ENCODE assay signal across 26 cellular contexts in genomic region chr15:34470091-34470490, GRCh38. TPM values are rescaled to one million over a fixed set of nuclear protein-coding genes. Genes with fewer than 3 reads are reported as not detected.
A peak's percentile ranks its signal among the peaks of the same experiment; 100 is the strongest.
DNase-seq lines count a peak whose midpoint lies in the region; ATAC-seq, FAIRE-seq and TF ChIP-seq lines count a peak whose summit lies in the region.
"Had no signal": no experiment of that assay in that cellular context is flagged by ENCODE, and none has a peak within 500 bp of the region (broad histone marks: within the 10 kb centered on the region; RNA-seq: fewer than 3 reads in every experiment).

No MANE protein-coding gene starts in this region.

- TF ChIP-seq CTCF in HepG2 (CRISPR knock-in tag; IDR thresholded peaks at IDR 0.05): no peak
- TF ChIP-seq CTCF in right lobe of liver (IDR thresholded peaks at IDR 0.05): no peak

- TF ChIP-seq EP300 in HepG2 (IDR thresholded peaks at IDR 0.05; ENCODE audit: low read depth in 2 of 2, low read length in 2 of 2) (no peak), HepG2 (CRISPR knock-in tag; IDR thresholded peaks at IDR 0.05; ENCODE audit: borderline replicate concordance) (no peak)

- no peak overlapping the region for H3K4me3 Mint-ChIP-seq in activated CD4-positive, alpha-beta T cell treated with anti-CD3 and anti-CD28 coated beads for 36 hours
- H3K4me3 Mint-ChIP-seq in T-helper 17 cell: no peak overlapping the region
- H3K4me3 Mint-ChIP-seq: B cell, CD14-positive monocyte had no signal

- no peak overlapping the region for H3K27ac Mint-ChIP-seq in activated CD4-positive, alpha-beta T cell treated with anti-CD3 and anti-CD28 coated beads for 36 hours
- H3K27ac Mint-ChIP-seq in T-helper 17 cell: no peak overlapping the region
- H3K27ac Mint-ChIP-seq: B cell, CD14-positive monocyte had no signal

- WGBS in HepG2 (ENCODE audit: low lambda C conversion rate): 72% methylated on average over 3 of the region's 3 CpGs
- 84% methylated on average over 3 of the region's 3 CpGs for WGBS in right lobe of liver (ENCODE audit: insufficient coverage, low coverage, low lambda C conversion rate, missing lambda C conversion rate)

- intact Hi-C loops in activated CD4-positive, alpha-beta T cell treated with anti-CD3 and anti-CD28 coated beads for 36 hours (cut with DNase I, micrococcal nuclease): no loop called here
- intact Hi-C loops in HepG2 (cut with micrococcal nuclease; ENCODE audit: unreplicated experiment): no loop called here
- intact Hi-C loops in right lobe of liver (cut with DNase I): no loop called here

- POLR2A ChIA-PET in activated CD4-positive, alpha-beta T cell treated with anti-CD3 and anti-CD28 coated beads for 36 hours (lab: Charles Lee): no interaction called here
- POLR2A ChIA-PET in HepG2 (lab: Yijun Ruan, JAX): no interaction called here

- no peaks in the 10 kb centered on the region for H3K36me3 ChIP-seq in HepG2 (replicated peaks in 1 of 2; ENCODE audit: control insufficient read depth in 1 of 2, insufficient read depth in 2 of 2, low read length in 2 of 2)
- H3K36me3 ChIP-seq in right lobe of liver: no peaks in the 10 kb centered on the region

- CTCF ChIA-PET in activated CD4-positive, alpha-beta T cell treated with anti-CD3 and anti-CD28 coated beads for 36 hours (lab: Charles Lee): no interaction called here
- CTCF ChIA-PET in HepG2 (lab: Yijun Ruan, JAX; ENCODE audit: low intra/inter-chr PET ratio, low total read pairs): no interaction called here

- peaks cover 2% of the 10 kb centered on the region for H3K4me1 Mint-ChIP-seq in activated CD4-positive, alpha-beta T cell treated with anti-CD3 and anti-CD28 coated beads for 36 hours
- H3K4me1 Mint-ChIP-seq in T-helper 17 cell: peaks cover 3% of the 10 kb centered on the region
- H3K4me1 Mint-ChIP-seq: B cell, CD14-positive monocyte had no signal

- no peaks in the 10 kb centered on the region for H4K20me1 ChIP-seq in HepG2 (ENCODE audit: insufficient read depth, low read length)

- in situ Hi-C loops in HepG2 (cut with HindIII; ENCODE audit: extremely low pct_ligation_motif_present, low pct_unique_long_range_greater_than_20kb): no loop called here

- H3K4me1 ChIP-seq in HepG2 (ENCODE audit: insufficient read depth, low read length) (peaks cover 18% of the 10 kb centered on the region), right lobe of liver (no peaks in the 10 kb centered on the region)

- peak; percentile 43 for FAIRE-seq in HepG2 (lab: Jason Lieb, UNC)
- FAIRE-seq in urothelium cell line (lab: Jason Lieb, UNC): no peak
- FAIRE-seq: GM19239, H1, K562 had no signal

- no peak for DNase-seq in activated CD4-positive, alpha-beta T cell treated with anti-CD3 and anti-CD28 coated beads for 36 hours
- no peak for DNase-seq in activated CD4-positive, alpha-beta T cell treated with anti-CD3 and anti-CD28 coated beads, Interleukin-2, amount 50 U/mL, for 48 hours
- DNase-seq in HepG2 (ENCODE audit: low spot score) (no peak), right lobe of liver (no peak), myocyte (ENCODE audit: low read depth) (peak; percentile 5), urothelium cell line (ENCODE audit: low spot score) (peak; percentile 3), NAMALWA (ENCODE audit: low spot score) (no peak), T-helper 17 cell (no peak)
- DNase-seq: 8988T; DMS53; GDM1; MV-4-11; NCI-H1694; NCI-H2081; NCI-H2171; NCI-H345; NCI-H524; NCI-H774; NK-92 treated with Interleukin-12 subunit alpha and Interleukin-12 subunit beta, amount 100 ng/mL, for 24 hours; SHP77 treated with DMSO at 0.1 percent for 48 hours had no signal

- no TSS peak for BruUV-seq in HepG2 (replicated peaks; lab: Mats Ljungman, UMichigan)

- no peaks in the 10 kb centered on the region for H3K79me2 ChIP-seq in HepG2 (ENCODE audit: insufficient read depth, low read length)

- TF ChIP-seq RAD21 in HepG2 (CRISPR knock-in tag; IDR thresholded peaks at IDR 0.05): no peak

- H3K27ac ChIP-seq in HepG2 (ENCODE audit: extremely low read length, insufficient read depth, low read length): no peak overlapping the region
- no peak overlapping the region for H3K27ac ChIP-seq in right lobe of liver
- H3K27ac ChIP-seq: RWPE1 had no signal

- no peaks in the 10 kb centered on the region for H3K9me3 Mint-ChIP-seq in activated CD4-positive, alpha-beta T cell treated with anti-CD3 and anti-CD28 coated beads for 36 hours (ENCODE audit: low read depth)

- no peaks in the 10 kb centered on the region for H3K9me3 ChIP-seq in HepG2 (ENCODE audit: low read length)
- H3K9me3 ChIP-seq in right lobe of liver: no peaks in the 10 kb centered on the region
- no peaks in the 10 kb centered on the region for H3K9me3 ChIP-seq in T-helper 17 cell (ENCODE audit: control insufficient read depth, low read length, poor library complexity, severe bottlenecking)

- no peak overlapping the region for H3K4me2 ChIP-seq in HepG2 (ENCODE audit: low read depth, low read length)

- H3K4me3 ChIP-seq in HepG2 (replicated peaks in 1 of 3; ENCODE audit: insufficient read depth in 1 of 3, low read depth in 2 of 3, low read length in 3 of 3): no peak overlapping the region
- H3K4me3 ChIP-seq in right lobe of liver: no peak overlapping the region
- H3K4me3 ChIP-seq: K562 had no signal

- H3K36me3 Mint-ChIP-seq in activated CD4-positive, alpha-beta T cell treated with anti-CD3 and anti-CD28 coated beads for 36 hours (ENCODE audit: low read depth): no peaks in the 10 kb centered on the region
- H3K36me3 Mint-ChIP-seq in T-helper 17 cell (ENCODE audit: low read depth): peaks cover 2% of the 10 kb centered on the region
- H3K36me3 Mint-ChIP-seq: CD14-positive monocyte had no signal

- no peak for TF ChIP-seq POLR2A in HepG2 (IDR thresholded peaks at IDR 0.05; ENCODE audit: insufficient read depth in 1 of 2, low read depth in 2 of 2, low read length in 2 of 2)
- no peak for TF ChIP-seq POLR2A in right lobe of liver (IDR thresholded peaks at IDR 0.05)

- H2AFZ ChIP-seq in HepG2 (ENCODE audit: low read length): no peak overlapping the region

- H3K27me3 ChIP-seq in HepG2 (ENCODE audit: control insufficient read depth in 1 of 2, insufficient read depth in 2 of 2, low read length in 2 of 2) (peaks cover 0 to 1% of the 10 kb centered on the region in 2 experiments; a peak in 1 of 5 replicates), right lobe of liver (peaks cover 0 to 5% of the 10 kb centered on the region in 2 donors)

- peak; percentile 39 for ATAC-seq in activated CD4-positive, alpha-beta T cell treated with anti-CD3 and anti-CD28 coated beads for 36 hours
- ATAC-seq in HepG2 (no peak), right lobe of liver (no peak), T-helper 17 cell (no peak)
- ATAC-seq: K562 had no signal

- H3K27me3 Mint-ChIP-seq in activated CD4-positive, alpha-beta T cell treated with anti-CD3 and anti-CD28 coated beads for 36 hours: peaks cover 7% of the 10 kb centered on the region
- peaks cover 28% of the 10 kb centered on the region for H3K27me3 Mint-ChIP-seq in T-helper 17 cell

- H3K9ac ChIP-seq in HepG2 (ENCODE audit: insufficient read depth, low read depth, low read length): no peak overlapping the region

TF ChIP-seq in HepG2, 621 proteins besides CTCF, POLR2A, EP300 and RAD21 (continues in another document):
- TF ChIP-seq TRAFD1 (CRISPR knock-in tag; IDR thresholded peaks at IDR 0.05; ENCODE audit: borderline replicate concordance) (no peak), ATRX (CRISPR knock-in tag; IDR thresholded peaks at IDR 0.05; ENCODE audit: borderline replicate concordance) (no peak)

RNA-seq across cellular contexts. Expression of gene GOLGA8A, which starts 32.5 kb away (rescaled TPM):
- total RNA-seq in activated CD4-positive, alpha-beta T cell treated with anti-CD3 and anti-CD28 coated beads for 36 hours: 100 to 1,000 TPM; 147 to 165 TPM
- total RNA-seq in HepG2 (2016; rRNA removed; fragmentation: Illumina TruSeq; extraction: Trizol) (1.6 and 17.1 TPM in 2 replicates), right lobe of liver (10 to 100 TPM in 4 of 6 experiments, 1 to 10 TPM in 2; 8.8 to 24.3 (median 16.3) TPM), myocyte (31.6 and 35.4 TPM in 2 replicates), T-helper 17 cell (100 to 1,000 TPM; 210 to 223 TPM)
- 3.1 and 4.3 TPM in 2 replicates for total RNA-seq in HepG2 (2016; cell fraction: cytosol; rRNA removed; fragmentation: Illumina TruSeq; extraction: Trizol; ENCODE audit: low read depth)
- total RNA-seq in HepG2 (2016; cell fraction: insoluble cytoplasmic fraction; rRNA removed; fragmentation: Illumina TruSeq; extraction: Trizol): 2.1 and 14.5 TPM in 2 replicates
- 1.4 and 1.5 TPM in 2 replicates for total RNA-seq in HepG2 (2016; cell fraction: membrane; rRNA removed; fragmentation: Illumina TruSeq; extraction: Trizol)
- total RNA-seq in HepG2 (2016; cell fraction: nucleus; rRNA removed; fragmentation: Illumina TruSeq; extraction: Trizol): 25.3 and 27.2 TPM in 2 replicates
- 43.7 and 47.8 TPM in 2 replicates for polyA plus RNA-seq in HepG2 (2011; rRNA removed)
- polyA plus RNA-seq in HepG2 (2011; cell fraction: cytosol; rRNA removed): 2.5 and 3.4 TPM in 2 replicates
- 253 and 302 TPM in 2 replicates for polyA plus RNA-seq in HepG2 (2011; cell fraction: nucleus; rRNA removed)
- polyA plus RNA-seq in HepG2 (2012): 59.0 and 63.8 TPM in 2 replicates
- polyA plus RNA-seq in HepG2 (2016; cell fraction: cytosol; fragmentation: Illumina TruSeq; extraction: Trizol; ENCODE audit: low read depth): 0.15 and 0.26 TPM in 2 replicates
- 1.8 and 2.0 TPM in 2 replicates for polyA plus RNA-seq in HepG2 (2016; cell fraction: insoluble cytoplasmic fraction; fragmentation: Illumina TruSeq; extraction: Trizol; ENCODE audit: low read depth)
- polyA plus RNA-seq in HepG2 (2016; cell fraction: membrane; fragmentation: Illumina TruSeq; extraction: Trizol; ENCODE audit: low read depth): 0.35 and 0.44 TPM in 2 replicates
- polyA plus RNA-seq in HepG2 (2016; cell fraction: nucleus; fragmentation: Illumina TruSeq; extraction: Trizol; ENCODE audit: insufficient read depth, low read depth): 158 and 176 TPM in 2 replicates
- polyA minus RNA-seq in HepG2 (2011; rRNA and poly(A)+ RNA removed; ENCODE audit: low replicate concordance): 5.2 and 7.9 TPM in 2 replicates
- 2.3 and 2.6 TPM in 2 replicates for polyA minus RNA-seq in HepG2 (2011; cell fraction: cytosol; rRNA and poly(A)+ RNA removed)
- 58.6 and 68.8 TPM in 2 replicates for polyA minus RNA-seq in HepG2 (2011; cell fraction: nucleus; rRNA and poly(A)+ RNA removed)
- 45.0 TPM for polyA plus RNA-seq in myocyte (2012)

Comparison
In these comparisons a context has a peak if more than half of its experiments do, and no peak if none do; other contexts are left out.
1. DNase-seq: peak in myocyte (single experiment) and urothelium cell line (single experiment); none in activated CD4-positive, alpha-beta T cell treated with anti-CD3 and anti-CD28 coated beads for 36 hours (single experiment), activated CD4-positive, alpha-beta T cell treated with anti-CD3 and anti-CD28 coated beads, Interleukin-2, amount 50 U/mL, for 48 hours (0 of 2), HepG2 (single experiment), right lobe of liver (0 of 3), NAMALWA (single experiment) and T-helper 17 cell (0 of 3).